Comparison of ENCODE assay signal across 9 cellular contexts in the genomic region with DNA sequence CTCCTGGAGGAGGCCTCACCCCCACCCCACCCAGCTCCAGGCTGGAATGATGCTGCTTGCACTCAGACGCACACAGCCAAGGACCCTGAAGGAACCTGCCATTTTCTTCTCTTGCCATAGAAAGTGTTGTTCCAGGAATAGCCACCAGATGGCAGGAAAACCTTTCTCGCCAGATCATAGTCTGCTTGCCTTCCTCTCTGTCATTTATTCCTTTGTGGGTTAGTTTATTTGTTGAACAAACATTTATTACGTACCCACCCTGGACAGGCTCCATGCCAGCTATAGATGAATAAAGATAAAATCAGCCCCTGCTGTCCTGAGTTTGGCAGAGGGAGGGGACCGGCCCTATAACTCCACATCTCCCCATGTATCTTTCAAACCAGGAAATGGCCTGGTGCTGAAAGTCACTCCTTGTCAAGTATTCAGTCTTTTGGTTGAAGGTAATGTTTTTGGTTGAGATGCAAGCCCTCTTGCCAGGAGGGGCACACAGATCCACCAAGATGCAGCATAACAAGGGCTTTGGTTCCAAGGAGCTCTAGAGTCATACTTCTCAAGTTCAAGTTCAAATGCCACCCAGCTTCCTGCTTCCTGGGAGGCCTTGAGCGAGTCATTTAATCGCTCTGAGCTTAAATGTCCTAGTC. TPM values are rescaled to one million over a fixed set of nuclear protein-coding genes. Genes with fewer than 3 reads are reported as not detected.
DNase-seq lines count a peak whose midpoint lies in the region; ATAC-seq and TF ChIP-seq lines count a peak whose summit lies in the region.
"Had no signal": no experiment of that assay in that cellular context is flagged by ENCODE, and none has a peak within 500 bp of the region (broad histone marks: within the 10 kb centered on the region; RNA-seq: fewer than 3 reads in every experiment).

No MANE protein-coding gene starts in this region.

- no peaks in the 10 kb centered on the region for H3K27me3 ChIP-seq in parathyroid adenoma (ENCODE audit: control insufficient read depth, insufficient read depth, low read length)

- peak; percentile 77 for TF ChIP-seq CTCF in LNCaP clone FGC (IDR thresholded peaks at IDR 0.05; ENCODE audit: control insufficient read depth, extremely low read depth, insufficient read depth)
- TF ChIP-seq CTCF in foreskin fibroblast (IDR thresholded peaks at IDR 0.05; ENCODE audit: low read depth, low read length) = peak; percentile 80
- TF ChIP-seq CTCF in parathyroid adenoma (IDR thresholded peaks at IDR 0.05) = peak; percentile 73

- no peaks in the 10 kb centered on the region for H3K9me3 Mint-ChIP-seq in activated T-helper 1 cell treated with anti-CD3 and anti-CD28 coated beads, Interleukin-12 subunit alpha, Interleukin-12 subunit beta, Interleukin-2, Interleukin-4 antibody, amounts not matched to agents 30 ng/mL and 10 ng/mL and 1 ng/mL, durations not matched to agents 14 hours and 24 hours and 36 hours

- peaks cover 2% of the 10 kb centered on the region for H3K27me3 Mint-ChIP-seq in activated T-helper 1 cell treated with anti-CD3 and anti-CD28 coated beads, Interleukin-12 subunit alpha, Interleukin-12 subunit beta, Interleukin-2, Interleukin-4 antibody, amounts not matched to agents 30 ng/mL and 10 ng/mL and 1 ng/mL, durations not matched to agents 14 hours and 24 hours and 36 hours (ENCODE audit: insufficient read depth)

- H3K4me3 Mint-ChIP-seq in activated T-helper 1 cell treated with anti-CD3 and anti-CD28 coated beads, Interleukin-12 subunit alpha, Interleukin-12 subunit beta, Interleukin-2, Interleukin-4 antibody, amounts not matched to agents 30 ng/mL and 10 ng/mL and 1 ng/mL, durations not matched to agents 14 hours and 24 hours and 36 hours = no peak overlapping the region

- no peak for ATAC-seq in GM19452 (IDR thresholded peaks at IDR 0.05; ENCODE audit: unreplicated experiment)
- ATAC-seq in GM18861 (IDR thresholded peaks at IDR 0.05; ENCODE audit: unreplicated experiment) = no peak

- peak; percentile 74 for DNase-seq in EL
- DNase-seq in LNCaP clone FGC (ENCODE audit: low read depth) = peak; percentile 85
- DNase-seq in SHP77 (lab: John Stamatoyannopoulos, UW) = peak; percentile 35 to 64
- peak; percentile 67 for DNase-seq in activated T-helper 1 cell treated with anti-CD3 and anti-CD28 coated beads, Interleukin-12 subunit alpha, Interleukin-12 subunit beta, Interleukin-2, Interleukin-4 antibody, amounts not matched to agents 30 ng/mL and 10 ng/mL and 1 ng/mL, durations not matched to agents 14 hours and 24 hours and 36 hours (ENCODE audit: low spot score)
- DNase-seq in foreskin fibroblast = peak; percentile 45 to 83

- H3K36me3 Mint-ChIP-seq in activated T-helper 1 cell treated with anti-CD3 and anti-CD28 coated beads, Interleukin-12 subunit alpha, Interleukin-12 subunit beta, Interleukin-2, Interleukin-4 antibody, amounts not matched to agents 30 ng/mL and 10 ng/mL and 1 ng/mL, durations not matched to agents 14 hours and 24 hours and 36 hours (ENCODE audit: low read depth) = no peaks in the 10 kb centered on the region

- H3K4me1 Mint-ChIP-seq in activated T-helper 1 cell treated with anti-CD3 and anti-CD28 coated beads, Interleukin-12 subunit alpha, Interleukin-12 subunit beta, Interleukin-2, Interleukin-4 antibody, amounts not matched to agents 30 ng/mL and 10 ng/mL and 1 ng/mL, durations not matched to agents 14 hours and 24 hours and 36 hours (ENCODE audit: low read depth) = peaks cover 15% of the 10 kb centered on the region

- no peaks in the 10 kb centered on the region for H3K9me3 ChIP-seq in parathyroid adenoma (ENCODE audit: control insufficient read depth, low read length)

- H3K36me3 ChIP-seq in parathyroid adenoma (ENCODE audit: control insufficient read depth, insufficient read depth, low read length) = no peaks in the 10 kb centered on the region

- intact Hi-C loops in activated T-helper 1 cell treated with anti-CD3 and anti-CD28 coated beads, Interleukin-12 subunit alpha, Interleukin-12 subunit beta, Interleukin-2, Interleukin-4 antibody, amounts not matched to agents 30 ng/mL and 10 ng/mL and 1 ng/mL, durations not matched to agents 14 hours and 24 hours and 36 hours (cut with micrococcal nuclease) = loop anchor here (1.0 to 5.0 kb wide), 6 partner anchors 34 to 293 kb away; a partner anchor contains a TSS

- H3K27ac ChIP-seq in parathyroid adenoma = no peak overlapping the region
- H3K27ac ChIP-seq: epithelial cell of prostate had no signal

- H2AFZ ChIP-seq in parathyroid adenoma = peak overlapping the region; percentile 8

- H3K4me2 ChIP-seq in parathyroid adenoma (ENCODE audit: low read length) = no peak overlapping the region

- H3K9ac ChIP-seq in parathyroid adenoma = no peak overlapping the region

- no peaks in the 10 kb centered on the region for H3K79me2 ChIP-seq in parathyroid adenoma

- no peak overlapping the region for H3K4me3 ChIP-seq in LNCaP clone FGC (ENCODE audit: low read depth, low read length)
- H3K4me3 ChIP-seq in foreskin fibroblast (ENCODE audit: low read depth in 1 of 2, low read length in 2 of 2) = no peak overlapping the region
- no peak overlapping the region for H3K4me3 ChIP-seq in parathyroid adenoma (ENCODE audit: low read depth, low read length)

- H3K27ac Mint-ChIP-seq in activated T-helper 1 cell treated with anti-CD3 and anti-CD28 coated beads, Interleukin-12 subunit alpha, Interleukin-12 subunit beta, Interleukin-2, Interleukin-4 antibody, amounts not matched to agents 30 ng/mL and 10 ng/mL and 1 ng/mL, durations not matched to agents 14 hours and 24 hours and 36 hours = peak overlapping the region; percentile 88

- no peaks in the 10 kb centered on the region for H3K4me1 ChIP-seq in parathyroid adenoma

RNA-seq across cellular contexts. Expression of a gene that starts 7.0 kb away (rescaled TPM):
- 11.8 and 14.3 TPM in 2 replicates for total RNA-seq in activated T-helper 1 cell treated with anti-CD3 and anti-CD28 coated beads, Interleukin-12 subunit alpha, Interleukin-12 subunit beta, Interleukin-2, Interleukin-4 antibody, amounts not matched to agents 30 ng/mL and 10 ng/mL and 1 ng/mL, durations not matched to agents 14 hours and 24 hours and 36 hours

RNA-seq across cellular contexts. Expression of a gene that starts 52.8 kb away (rescaled TPM):
- total RNA-seq in activated T-helper 1 cell treated with anti-CD3 and anti-CD28 coated beads, Interleukin-12 subunit alpha, Interleukin-12 subunit beta, Interleukin-2, Interleukin-4 antibody, amounts not matched to agents 30 ng/mL and 10 ng/mL and 1 ng/mL, durations not matched to agents 14 hours and 24 hours and 36 hours = 0.05 and 0.23 TPM in 2 replicates
